40 cellular contexts compared by ENCODE assay signal in the genomic region with DNA sequence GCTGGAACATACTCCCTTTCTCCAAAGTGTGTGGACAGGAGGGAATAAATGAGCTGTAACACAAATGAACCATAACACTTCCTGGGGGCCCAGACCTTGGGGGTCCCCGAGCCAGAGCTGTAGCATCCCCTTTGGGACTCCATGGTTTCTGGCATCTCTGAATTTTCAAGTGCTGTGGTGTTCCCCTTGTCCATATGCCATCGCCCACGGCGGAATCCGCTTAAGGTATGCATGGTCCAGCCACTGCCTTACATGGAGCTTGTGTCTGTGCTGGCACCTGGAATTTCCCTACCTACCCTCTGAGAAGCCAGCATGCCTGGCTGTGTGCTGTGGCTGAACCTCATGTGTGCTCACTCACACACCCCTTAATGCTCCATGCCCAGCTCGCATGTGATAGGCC.
"Had no signal": no experiment of that assay in that cellular context is flagged by ENCODE, and none has a peak within 500 bp of the region (broad histone marks: within the 10 kb centered on the region; RNA-seq: fewer than 3 reads in every experiment).

No MANE protein-coding gene starts in this region.

- ATAC-seq: activated CD4-positive, alpha-beta T cell treated with anti-CD3 and anti-CD28 coated beads for 36 hours; activated CD4-positive, CD25-positive, alpha-beta regulatory T cell treated with anti-CD3 and anti-CD28 coated beads, Interleukin-2, amount 50 U/mL, for 24 hours; activated CD8-positive, alpha-beta memory T cell treated with anti-CD3 and anti-CD28 coated beads, Interleukin-2, amount 10 ng/mL, durations not matched to agents 7 days and 5 days; activated CD8-positive, alpha-beta T cell treated with anti-CD3 and anti-CD28 coated beads, Interleukin-2, amount 10 ng/mL, durations not matched to agents 7 days and 5 days; activated naive CD8-positive, alpha-beta T cell treated with anti-CD3 and anti-CD28 coated beads, Interleukin-2, amount 50 U/mL, for 24 hours; WTC11 had no signal

- H3K9me3 Mint-ChIP-seq: activated CD4-positive, alpha-beta memory T cell treated with anti-CD3 and anti-CD28 coated beads, Interleukin-2, amount 10 ng/mL, durations not matched to agents 7 days and 5 days; activated naive CD4-positive, alpha-beta T cell treated with anti-CD3 and anti-CD28 coated beads, Interleukin-2, amount 50 U/mL, for 24 hours; central memory CD8-positive, alpha-beta T cell had no signal

- H3K4me1 Mint-ChIP-seq: activated CD4-positive, alpha-beta memory T cell treated with anti-CD3 and anti-CD28 coated beads, Interleukin-2, amount 10 ng/mL, durations not matched to agents 7 days and 5 days; activated CD4-positive, alpha-beta T cell treated with anti-CD3 and anti-CD28 coated beads for 36 hours; activated CD4-positive, alpha-beta T cell treated with anti-CD3 and anti-CD28 coated beads, Interleukin-2, amount 10 ng/mL, durations not matched to agents 7 days and 5 days; activated CD8-positive, alpha-beta memory T cell treated with anti-CD3 and anti-CD28 coated beads, Interleukin-2, amount 10 ng/mL, durations not matched to agents 7 days and 5 days; activated naive CD4-positive, alpha-beta T cell treated with anti-CD3 and anti-CD28 coated beads, Interleukin-2, amount 10 ng/mL, durations not matched to agents 7 days and 5 days; activated naive CD4-positive, alpha-beta T cell treated with anti-CD3 and anti-CD28 coated beads, Interleukin-2, amount 50 U/mL, for 24 hours; activated naive CD8-positive, alpha-beta T cell treated with anti-CD3 and anti-CD28 coated beads, Interleukin-2, amount 10 ng/mL, durations not matched to agents 7 days and 5 days; activated naive CD8-positive, alpha-beta T cell treated with anti-CD3 and anti-CD28 coated beads, Interleukin-2, amount 50 U/mL, for 24 hours; brain; central memory CD8-positive, alpha-beta T cell; WTC11 had no signal

- FAIRE-seq: bronchial epithelial cell, TTC549 had no signal

- H3K36me3 Mint-ChIP-seq: activated CD8-positive, alpha-beta memory T cell treated with anti-CD3 and anti-CD28 coated beads, Interleukin-2, amount 10 ng/mL, durations not matched to agents 7 days and 5 days; activated naive CD4-positive, alpha-beta T cell treated with anti-CD3 and anti-CD28 coated beads, Interleukin-2, amount 10 ng/mL, durations not matched to agents 7 days and 5 days; activated naive CD4-positive, alpha-beta T cell treated with anti-CD3 and anti-CD28 coated beads, Interleukin-2, amount 50 U/mL, for 24 hours; activated naive CD8-positive, alpha-beta T cell; activated naive CD8-positive, alpha-beta T cell treated with anti-CD3 and anti-CD28 coated beads, Interleukin-2, amount 10 ng/mL, durations not matched to agents 7 days and 5 days; brain had no signal

- H3K4me3 ChIP-seq: ascending aorta, cardiac muscle cell had no signal

- DNase-seq: activated CD4-positive, alpha-beta memory T cell treated with anti-CD3 and anti-CD28 coated beads, Interleukin-2, amount 10 ng/mL, durations not matched to agents 7 days and 5 days; activated CD4-positive, alpha-beta T cell treated with anti-CD3 and anti-CD28 coated beads for 1 hour; activated CD4-positive, alpha-beta T cell treated with anti-CD3 and anti-CD28 coated beads for 36 hours; activated CD4-positive, alpha-beta T cell treated with anti-CD3 and anti-CD28 coated beads for 48 hours; activated CD4-positive, alpha-beta T cell treated with anti-CD3 and anti-CD28 coated beads, Interleukin-2, amount 10 ng/mL, durations not matched to agents 7 days and 5 days; activated CD4-positive, alpha-beta T cell treated with anti-CD3 and anti-CD28 coated beads, Interleukin-2, amount 50 U/mL, for 48 hours; activated CD4-positive, CD25-positive, alpha-beta regulatory T cell; activated CD8-positive, alpha-beta memory T cell treated with anti-CD3 and anti-CD28 coated beads for 24 hours; activated CD8-positive, alpha-beta memory T cell treated with anti-CD3 and anti-CD28 coated beads, Interleukin-2, amount 10 ng/mL, durations not matched to agents 7 days and 5 days; activated CD8-positive, alpha-beta memory T cell treated with anti-CD3 and anti-CD28 coated beads, Interleukin-2, amount 50 U/mL, for 48 hours; activated CD8-positive, alpha-beta T cell treated with anti-CD3 and anti-CD28 coated beads, Interleukin-2, amount 10 ng/mL, durations not matched to agents 7 days and 5 days; activated effector memory CD4-positive, alpha-beta T cell treated with Interleukin-2 at 50 U/mL for 16 hours; activated gamma-delta T cell; activated naive CD4-positive, alpha-beta T cell treated with anti-CD3 and anti-CD28 coated beads, Interleukin-2, amount 10 ng/mL, durations not matched to agents 7 days and 5 days; activated naive CD4-positive, alpha-beta T cell treated with Interleukin-2 at 50 U/mL for 16 hours; activated naive CD8-positive, alpha-beta T cell treated with anti-CD3 and anti-CD28 coated beads, Interleukin-2, amount 10 ng/mL, durations not matched to agents 7 days and 5 days; activated naive CD8-positive, alpha-beta T cell treated with anti-CD3 and anti-CD28 coated beads, Interleukin-2, amount 50 U/mL, for 24 hours; activated T-cell treated with anti-CD3 and anti-CD28 coated beads, Interleukin-2, amount 50 U/mL, for 24 hours; activated T-cell treated with anti-CD3 and anti-CD28 coated beads, Interleukin-2, amount 50 U/mL, for 48 hours; amygdala; anterior cingulate cortex; caudate nucleus; cerebellar nuclear complex; T-helper 1 cell; T-helper 2 cell; T-helper 9 cell; WERI-Rb-1 had no signal

- H3K27me3 ChIP-seq: ascending aorta, cardiac muscle cell had no signal

- H3K4me3 Mint-ChIP-seq: activated CD4-positive, alpha-beta memory T cell treated with anti-CD3 and anti-CD28 coated beads, Interleukin-2, amount 10 ng/mL, durations not matched to agents 7 days and 5 days; activated CD4-positive, alpha-beta T cell treated with anti-CD3 and anti-CD28 coated beads for 36 hours; activated CD4-positive, alpha-beta T cell treated with anti-CD3 and anti-CD28 coated beads, Interleukin-2, amount 10 ng/mL, durations not matched to agents 7 days and 5 days; activated CD8-positive, alpha-beta memory T cell treated with anti-CD3 and anti-CD28 coated beads, Interleukin-2, amount 10 ng/mL, durations not matched to agents 7 days and 5 days; activated CD8-positive, alpha-beta T cell treated with anti-CD3 and anti-CD28 coated beads, Interleukin-2, amount 10 ng/mL, durations not matched to agents 7 days and 5 days; activated naive CD4-positive, alpha-beta T cell treated with anti-CD3 and anti-CD28 coated beads, Interleukin-2, amount 10 ng/mL, durations not matched to agents 7 days and 5 days; activated naive CD4-positive, alpha-beta T cell treated with anti-CD3 and anti-CD28 coated beads, Interleukin-2, amount 50 U/mL, for 24 hours; activated naive CD8-positive, alpha-beta T cell; activated naive CD8-positive, alpha-beta T cell treated with anti-CD3 and anti-CD28 coated beads, Interleukin-2, amount 10 ng/mL, durations not matched to agents 7 days and 5 days; activated naive CD8-positive, alpha-beta T cell treated with anti-CD3 and anti-CD28 coated beads, Interleukin-2, amount 50 U/mL, for 24 hours; activated T-cell treated with anti-CD3 and anti-CD28 coated beads, Interleukin-2, amount 50 U/mL, for 24 hours; brain; central memory CD8-positive, alpha-beta T cell; T-helper 1 cell treated with Interleukin-12 subunit alpha and Interleukin-12 subunit beta and Interleukin-4 antibody, amounts not matched to agents 30 μg/mL and 1 μg/mL, for 36 hours; T-helper 2 cell treated with Interferon-gamma antibody and Interleukin-4, amounts not matched to agents 5 μg/mL and 100 μg/mL, for 36 hours; WTC11 had no signal

- H3K27ac Mint-ChIP-seq: activated CD4-positive, alpha-beta memory T cell treated with anti-CD3 and anti-CD28 coated beads, Interleukin-2, amount 10 ng/mL, durations not matched to agents 7 days and 5 days; activated CD4-positive, alpha-beta T cell treated with anti-CD3 and anti-CD28 coated beads for 36 hours; activated CD4-positive, alpha-beta T cell treated with anti-CD3 and anti-CD28 coated beads, Interleukin-2, amount 10 ng/mL, durations not matched to agents 7 days and 5 days; activated CD8-positive, alpha-beta memory T cell treated with anti-CD3 and anti-CD28 coated beads, Interleukin-2, amount 10 ng/mL, durations not matched to agents 7 days and 5 days; activated CD8-positive, alpha-beta T cell treated with anti-CD3 and anti-CD28 coated beads, Interleukin-2, amount 10 ng/mL, durations not matched to agents 7 days and 5 days; activated naive CD4-positive, alpha-beta T cell treated with anti-CD3 and anti-CD28 coated beads, Interleukin-2, amount 10 ng/mL, durations not matched to agents 7 days and 5 days; activated naive CD4-positive, alpha-beta T cell treated with anti-CD3 and anti-CD28 coated beads, Interleukin-2, amount 50 U/mL, for 24 hours; activated naive CD8-positive, alpha-beta T cell; activated naive CD8-positive, alpha-beta T cell treated with anti-CD3 and anti-CD28 coated beads, Interleukin-2, amount 10 ng/mL, durations not matched to agents 7 days and 5 days; activated naive CD8-positive, alpha-beta T cell treated with anti-CD3 and anti-CD28 coated beads, Interleukin-2, amount 50 U/mL, for 24 hours; activated T-cell treated with anti-CD3 and anti-CD28 coated beads, Interleukin-2, amount 50 U/mL, for 24 hours; activated T-helper 2 cell treated with anti-CD3 and anti-CD28 coated beads, Interferon-gamma antibody, Interleukin-2, Interleukin-4, amounts not matched to agents 10 μg/mL and 5 μg/mL and 100 μg/mL, durations not matched to agents 14 hours and 24 hours and 36 hours; brain; T-helper 1 cell treated with Interleukin-12 subunit alpha and Interleukin-12 subunit beta and Interleukin-4 antibody, amounts not matched to agents 30 μg/mL and 1 μg/mL, for 36 hours; T-helper 2 cell treated with Interferon-gamma antibody and Interleukin-4, amounts not matched to agents 5 μg/mL and 100 μg/mL, for 36 hours; WTC11 had no signal

- H3K36me3 ChIP-seq: ascending aorta, cardiac muscle cell, WERI-Rb-1 had no signal

- H3K9me3 ChIP-seq: ascending aorta had no signal

- H3K27ac ChIP-seq: ascending aorta, cardiac muscle cell, WERI-Rb-1 had no signal
